Comparison of ENCODE assay signal across 1 cellular context in the genomic region with DNA sequence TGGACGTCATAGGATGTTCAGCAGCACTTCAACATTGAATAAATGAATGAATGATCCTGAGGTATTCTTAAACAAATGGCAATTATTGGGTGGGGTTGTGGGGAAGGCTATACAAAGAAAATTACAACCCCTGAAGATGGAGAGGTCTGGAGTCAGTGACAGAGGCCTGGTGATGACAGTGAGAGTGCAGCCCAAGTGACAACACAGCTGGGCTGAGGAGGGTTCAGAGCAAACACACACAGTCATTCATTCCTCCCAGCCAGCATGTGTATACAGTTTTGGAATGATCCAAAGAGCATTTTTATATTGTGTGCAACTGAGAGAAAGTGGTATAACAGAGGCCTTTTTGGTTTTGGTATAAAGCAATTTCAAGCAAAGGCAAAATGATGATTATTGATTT.
TF ChIP-seq lines count a peak whose summit lies in the region.

No MANE protein-coding gene starts in this region.

TF ChIP-seq in GM23338, 12 proteins besides CTCF, POLR2A, EP300 and RAD21:
- TF ChIP-seq ZNF462 (CRISPR knock-in tag; IDR thresholded peaks at IDR 0.05) = no peak
- no peak for TF ChIP-seq JUNB (IDR thresholded peaks at IDR 0.05; ENCODE audit: unreplicated experiment)
- TF ChIP-seq EZH2phosphoT487 (IDR thresholded peaks at IDR 0.05; ENCODE audit: unreplicated experiment) = no peak
- no peak for TF ChIP-seq POLR2AphosphoS5 (IDR thresholded peaks at IDR 0.05; ENCODE audit: low read depth)
- TF ChIP-seq ZNF331 (CRISPR knock-in tag; IDR thresholded peaks at IDR 0.05; ENCODE audit: low read depth) = no peak
- TF ChIP-seq STAT1 (IDR thresholded peaks at IDR 0.05; ENCODE audit: unreplicated experiment) = no peak
